10 cellular contexts compared by ENCODE assay signal in genomic region chr4:14143892-14144291, GRCh38.
DNase-seq lines count a peak whose midpoint lies in the region; ATAC-seq and TF ChIP-seq lines count a peak whose summit lies in the region.
"Had no signal": no experiment of that assay in that cellular context is flagged by ENCODE, and none has a peak within 500 bp of the region (broad histone marks: within the 10 kb centered on the region; RNA-seq: fewer than 3 reads in every experiment).

No MANE protein-coding gene starts in this region.

- H3K9me3 ChIP-seq in cardiac muscle cell (ENCODE audit: low read depth) (no peaks in the 10 kb centered on the region), right atrium auricular region (no peaks in the 10 kb centered on the region), colonic mucosa (no peaks in the 10 kb centered on the region)

- TF ChIP-seq CTCF in cardiac muscle cell (IDR thresholded peaks at IDR 0.05; ENCODE audit: low read depth, low read length) (peak; percentile 2), right atrium auricular region (IDR thresholded peaks at IDR 0.05) (no peak), fibroblast of mammary gland (conservative IDR thresholded peaks at IDR 0.05; ENCODE audit: control insufficient read depth, insufficient read depth, low read depth, low read length) (peak; percentile 12), colonic mucosa (IDR thresholded peaks at IDR 0.05) (no peak)

- no peak for ATAC-seq in sciatic nerve

- no peak overlapping the region for H3K9ac ChIP-seq in colonic mucosa (ENCODE audit: low read depth in 2 of 2, low read length in 2 of 2)

- H3K4me1 ChIP-seq in cardiac muscle cell (ENCODE audit: low read depth) (no peaks in the 10 kb centered on the region), right atrium auricular region (no peaks in the 10 kb centered on the region), colonic mucosa (no peaks in the 10 kb centered on the region)

- H3K36me3 ChIP-seq in cardiac muscle cell, result no peaks in the 10 kb centered on the region
- H3K36me3 ChIP-seq in right atrium auricular region, result no peaks in the 10 kb centered on the region
- H3K36me3 ChIP-seq in colonic mucosa, result no peaks in the 10 kb centered on the region

- H3K4me3 ChIP-seq in cardiac muscle cell (no peak overlapping the region), right atrium auricular region (no peak overlapping the region), fibroblast of mammary gland (ENCODE audit: control insufficient read depth, low read depth, low read length) (no peak overlapping the region), colonic mucosa (no peak overlapping the region)

- intact Hi-C loops in sciatic nerve (cut with DNase I) (no loop called here), colonic mucosa (cut with DNase I) (no loop called here)

- no peak overlapping the region for H3K27ac ChIP-seq in cardiac muscle cell
- H3K27ac ChIP-seq in right atrium auricular region, result no peak overlapping the region
- H3K27ac ChIP-seq in colonic mucosa, result no peak overlapping the region

- no peaks in the 10 kb centered on the region for H3K27me3 ChIP-seq in cardiac muscle cell
- no peaks in the 10 kb centered on the region for H3K27me3 ChIP-seq in right atrium auricular region
- H3K27me3 ChIP-seq in colonic mucosa, result no peaks in the 10 kb centered on the region

- DNase-seq in cardiac muscle cell (ENCODE audit: low read depth in 1 of 2, low spot score in 1 of 2), result no peak
- no peak for DNase-seq in right atrium auricular region (ENCODE audit: low spot score)
- peak; percentile 3 for DNase-seq in NCI-H69 (lab: John Stamatoyannopoulos, UW)
- DNase-seq in fibroblast of mammary gland (ENCODE audit: low read depth), result peak; percentile 11
- no peak for DNase-seq in sciatic nerve (ENCODE audit: low spot score)
- no peak for DNase-seq in colonic mucosa
- no peak for DNase-seq in NCI-H2196 treated with DMSO at 0.1 percent for 48 hours (lab: John Stamatoyannopoulos, UW; ENCODE audit: unreplicated experiment)
- no peak for DNase-seq in GM03348 (ENCODE audit: low spot score)
- DNase-seq: activated CD4-positive, alpha-beta T cell treated with anti-CD3 and anti-CD28 coated beads, Interleukin-2, amount 50 U/mL, for 48 hours; NCI-H82 had no signal

Comparison
In these comparisons a context has a peak if more than half of its experiments do, and no peak if none do; other contexts are left out.
1. CTCF ChIP-seq: peak in cardiac muscle cell (single experiment) and fibroblast of mammary gland (single experiment); none in right atrium auricular region (0 of 2) and colonic mucosa (single experiment).
2. DNase-seq: peak in NCI-H69 (single experiment) and fibroblast of mammary gland (single experiment); none in cardiac muscle cell (0 of 2), right atrium auricular region (single experiment), sciatic nerve (single experiment), colonic mucosa (single experiment), NCI-H2196 treated with DMSO at 0.1 percent for 48 hours (single experiment) and GM03348 (single experiment).